ENCODE assay signal across 1 cellular context in genomic region chr22:36297568-36297967, GRCh38.
TF ChIP-seq lines count a peak whose summit lies in the region.

No MANE protein-coding gene starts in this region.

TF ChIP-seq in GM12878, 131 proteins besides CTCF, POLR2A, EP300 and RAD21:
- TF ChIP-seq ATF3 (IDR thresholded peaks at IDR 0.05; ENCODE audit: borderline replicate concordance, extremely low read depth, low read depth, low read length) (no peak), POLR2AphosphoS5 (IDR thresholded peaks at IDR 0.05; ENCODE audit: low read length) (peak; percentile 25; the same call in 1 of the 2 replicates)
